In genomic region chr6:156474507-156475120, GRCh38 we compare ENCODE assay signal across 21 cellular contexts.
DNase-seq lines count a peak whose midpoint lies in the region; ATAC-seq, FAIRE-seq and TF ChIP-seq lines count a peak whose summit lies in the region.
"Had no signal": no experiment of that assay in that cellular context is flagged by ENCODE, and none has a peak within 500 bp of the region (broad histone marks: within the 10 kb centered on the region; RNA-seq: fewer than 3 reads in every experiment).

No MANE protein-coding gene starts in this region.

- DNase-seq in activated naive CD4-positive, alpha-beta T cell treated with anti-CD3 and anti-CD28 coated beads for 36 hours: peak; percentile 27
- no peak for DNase-seq in activated naive CD4-positive, alpha-beta T cell (lab: John Stamatoyannopoulos, UW)
- DNase-seq in head of caudate nucleus (peak in 25 of 42 donors; percentile 2 to 60 (median 20)), pancreas (no peak), amniotic stem cell (lab: John Stamatoyannopoulos, UW) (no peak), cerebellar cortex (ENCODE audit: low spot score) (no peak)
- DNase-seq: activated CD8-positive, alpha-beta T cell treated with anti-CD3 and anti-CD28 coated beads, Interleukin-2, amount 10 ng/mL, durations not matched to agents 7 days and 5 days; left lung; NCI-H1436; NCI-H446; retina; RPMI8226; stomach; SW 1271 had no signal

- H3K4me1 Mint-ChIP-seq in activated naive CD4-positive, alpha-beta T cell treated with anti-CD3 and anti-CD28 coated beads for 36 hours (ENCODE audit: low read depth): peaks cover 8% of the 10 kb centered on the region

- no peaks in the 10 kb centered on the region for H3K36me3 Mint-ChIP-seq in activated naive CD4-positive, alpha-beta T cell treated with anti-CD3 and anti-CD28 coated beads for 36 hours (ENCODE audit: low read depth)

- no peaks in the 10 kb centered on the region for H3K27me3 ChIP-seq in pancreas
- H3K27me3 ChIP-seq: gastroesophageal sphincter, left lung, stomach, vagina had no signal

- 81 to 88% methylated on average over 5 of the region's 5 CpGs for WGBS in pancreas, 2 donors

- intact Hi-C loops in activated naive CD4-positive, alpha-beta T cell treated with anti-CD3 and anti-CD28 coated beads for 36 hours (cut with micrococcal nuclease): no loop called here
- intact Hi-C loops in head of caudate nucleus (cut with DNase I): no loop called here
- intact Hi-C loops in pancreas (cut with DNase I): no loop called here

- no peak overlapping the region for H3K4me3 Mint-ChIP-seq in activated naive CD4-positive, alpha-beta T cell treated with anti-CD3 and anti-CD28 coated beads for 36 hours
- H3K4me3 Mint-ChIP-seq: activated CD8-positive, alpha-beta T cell treated with anti-CD3 and anti-CD28 coated beads, Interleukin-2, amount 10 ng/mL, durations not matched to agents 7 days and 5 days; activated T-helper 1 cell treated with anti-CD3 and anti-CD28 coated beads, Interleukin-12 subunit alpha, Interleukin-12 subunit beta, Interleukin-2, Interleukin-4 antibody, amounts not matched to agents 30 ng/mL and 10 ng/mL and 1 ng/mL, durations not matched to agents 14 hours and 24 hours and 36 hours had no signal

- H3K36me3 ChIP-seq in pancreas: no peaks in the 10 kb centered on the region
- H3K36me3 ChIP-seq: gastroesophageal sphincter, left lung, stomach, vagina had no signal

- H3K9me3 ChIP-seq in pancreas: no peaks in the 10 kb centered on the region
- H3K9me3 ChIP-seq: A549, gastroesophageal sphincter, left lung, stomach, vagina had no signal

- H3K27ac ChIP-seq in pancreas: no peak overlapping the region
- H3K27ac ChIP-seq: A549, C4-2B, gastroesophageal sphincter, left lung, stomach, vagina had no signal

- FAIRE-seq in pancreas (lab: Jason Lieb, UNC): no peak
- FAIRE-seq: A549 had no signal

- H3K4me3 ChIP-seq in pancreas: no peak overlapping the region
- H3K4me3 ChIP-seq: A549, gastroesophageal sphincter, left lung, stomach, vagina had no signal

- no peaks in the 10 kb centered on the region for H3K4me1 ChIP-seq in pancreas
- H3K4me1 ChIP-seq: A549, gastroesophageal sphincter, left lung, stomach, vagina had no signal

- TF ChIP-seq CTCF in pancreas (IDR thresholded peaks at IDR 0.05): no peak

- H3K27ac Mint-ChIP-seq in activated naive CD4-positive, alpha-beta T cell treated with anti-CD3 and anti-CD28 coated beads for 36 hours: no peak overlapping the region
- H3K27ac Mint-ChIP-seq: activated CD8-positive, alpha-beta T cell treated with anti-CD3 and anti-CD28 coated beads, Interleukin-2, amount 10 ng/mL, durations not matched to agents 7 days and 5 days; activated T-helper 1 cell treated with anti-CD3 and anti-CD28 coated beads, Interleukin-12 subunit alpha, Interleukin-12 subunit beta, Interleukin-2, Interleukin-4 antibody, amounts not matched to agents 30 ng/mL and 10 ng/mL and 1 ng/mL, durations not matched to agents 14 hours and 24 hours and 36 hours had no signal

- no peaks in the 10 kb centered on the region for H3K27me3 Mint-ChIP-seq in activated naive CD4-positive, alpha-beta T cell treated with anti-CD3 and anti-CD28 coated beads for 36 hours (ENCODE audit: low read depth)

- peak; percentile 87 for ATAC-seq in GM21360 (IDR thresholded peaks at IDR 0.05; ENCODE audit: unreplicated experiment)
- ATAC-seq in HG02973 (IDR thresholded peaks at IDR 0.05; ENCODE audit: unreplicated experiment): peak; percentile 84
- ATAC-seq in pancreas: no peak
- ATAC-seq: A549; activated CD8-positive, alpha-beta T cell treated with anti-CD3 and anti-CD28 coated beads, Interleukin-2, amount 10 ng/mL, durations not matched to agents 7 days and 5 days; gastroesophageal sphincter; left lung had no signal

- H3K9me3 Mint-ChIP-seq in activated naive CD4-positive, alpha-beta T cell treated with anti-CD3 and anti-CD28 coated beads for 36 hours: peaks cover 4% of the 10 kb centered on the region
- H3K9me3 Mint-ChIP-seq: activated T-helper 1 cell treated with anti-CD3 and anti-CD28 coated beads, Interleukin-12 subunit alpha, Interleukin-12 subunit beta, Interleukin-2, Interleukin-4 antibody, amounts not matched to agents 30 ng/mL and 10 ng/mL and 1 ng/mL, durations not matched to agents 14 hours and 24 hours and 36 hours had no signal

- CTCF ChIA-PET in activated naive CD4-positive, alpha-beta T cell treated with anti-CD3 and anti-CD28 coated beads for 36 hours (lab: Charles Lee): no interaction called here

Comparison
In these comparisons a context has a peak if more than half of its experiments do, and no peak if none do; other contexts are left out.
1. DNase-seq: peak in activated naive CD4-positive, alpha-beta T cell treated with anti-CD3 and anti-CD28 coated beads for 36 hours (single experiment) and head of caudate nucleus (25 of 42); none in activated naive CD4-positive, alpha-beta T cell (0 of 4), pancreas (0 of 6), amniotic stem cell (single experiment) and cerebellar cortex (single experiment).
2. ATAC-seq: peak in GM21360 (single experiment) and HG02973 (single experiment); none in pancreas (0 of 4).